In the genomic region with DNA sequence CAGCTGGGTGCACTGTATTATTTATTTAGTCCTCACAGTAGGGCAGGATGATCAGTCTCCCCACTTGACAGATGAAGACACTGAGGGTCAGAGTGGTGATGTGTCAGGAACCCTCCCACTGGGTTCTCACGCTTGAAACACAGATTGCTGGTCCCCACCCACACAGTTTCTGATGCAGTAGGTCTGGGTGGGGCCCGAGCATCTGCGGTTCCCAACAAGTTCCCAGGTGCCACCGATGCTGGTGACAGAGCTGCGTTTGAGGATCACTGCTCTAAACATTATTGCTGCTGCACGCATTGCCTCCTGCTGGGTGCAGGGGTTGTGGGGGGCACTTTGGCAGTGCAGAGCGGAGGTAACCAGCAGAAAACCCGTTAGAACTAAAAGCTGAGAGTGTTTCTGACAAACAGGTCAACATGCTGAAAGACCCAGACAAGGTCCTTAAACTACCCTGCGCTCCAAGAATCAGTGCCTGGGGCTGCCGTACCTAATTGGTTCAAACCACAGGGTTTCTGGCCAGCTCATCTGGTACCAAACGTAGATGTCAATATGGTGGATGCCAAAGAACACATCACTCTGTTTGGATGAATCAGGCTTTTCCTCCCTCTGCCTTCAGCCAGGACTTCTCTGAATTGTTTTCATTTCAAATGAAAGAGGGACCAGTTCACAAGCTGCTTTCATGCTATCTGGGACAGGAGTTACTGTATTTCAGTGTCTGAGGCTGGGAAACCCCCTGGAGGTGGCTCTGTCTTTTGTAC, we compare ENCODE assay signal across 8 cellular contexts.
DNase-seq lines count a peak whose midpoint lies in the region; ATAC-seq and TF ChIP-seq lines count a peak whose summit lies in the region.

No MANE protein-coding gene starts in this region.

- peak; percentile 77 for ATAC-seq in GM18511 (IDR thresholded peaks at IDR 0.05; ENCODE audit: unreplicated experiment)
- peak; percentile 18 for ATAC-seq in mucosa of descending colon

- no peak overlapping the region for H3K4me3 ChIP-seq in mucosa of descending colon
- no peak overlapping the region for H3K4me3 ChIP-seq in spleen

- TF ChIP-seq CTCF in mucosa of descending colon (IDR thresholded peaks at IDR 0.05): no peak
- TF ChIP-seq CTCF in spleen (IDR thresholded peaks at IDR 0.05 in 8 of 11, conservative IDR thresholded peaks at IDR 0.05 in 3 of 11): no peak

- peak; percentile 4 to 45 for DNase-seq in NCI-H446 (lab: John Stamatoyannopoulos, UW)
- DNase-seq in activated gamma-delta T cell treated with anti-CD3 and anti-CD28 coated beads, Interleukin-2, amount 50 U/mL, for 16 hours (ENCODE audit: low read depth): peak; percentile 14
- DNase-seq in mucosa of descending colon: peak in 1 of 3 donors; percentile 65
- DNase-seq in stromal cell of bone marrow (ENCODE audit: low read depth): peak; percentile 94
- DNase-seq in NCI-H1048 (lab: John Stamatoyannopoulos, UW): no peak
- DNase-seq in spleen: no peak
- no peak for DNase-seq in mucosa of gallbladder (ENCODE audit: low spot score)

- intact Hi-C loops in mucosa of descending colon (cut with DNase I, micrococcal nuclease) (loop anchor here in 1 of 2 donors (10.0 kb wide), 1 partner anchor 141 kb away; a partner anchor contains a TSS), spleen (cut with DNase I; ENCODE audit: low total_unique reads) (no loop called here)

- H3K9me3 ChIP-seq in mucosa of descending colon: no peaks in the 10 kb centered on the region
- H3K9me3 ChIP-seq in spleen: no peaks in the 10 kb centered on the region

- 57 to 82% (median 77%) methylated on average over 9 to 11 of the region's 11 CpGs for WGBS in spleen, 5 donors

- H3K36me3 ChIP-seq in mucosa of descending colon (ENCODE audit: low read depth) (no peaks in the 10 kb centered on the region), spleen (peaks cover 0 to 65% (median 8%) of the 10 kb centered on the region in 6 donors)

- H3K4me1 ChIP-seq in mucosa of descending colon (ENCODE audit: low read depth): peaks cover 29% of the 10 kb centered on the region
- H3K4me1 ChIP-seq in spleen: peaks cover 3 to 91% (median 37%) of the 10 kb centered on the region in 6 donors

- H3K27ac ChIP-seq in spleen: peak overlapping the region in 3 of 8 donors; percentile 4 to 46 (median 7)

- TF ChIP-seq POLR2A in spleen (IDR thresholded peaks at IDR 0.05): no peak

- no peaks in the 10 kb centered on the region for H3K27me3 ChIP-seq in spleen (replicated peaks in 1 of 7)

Comparison
In these comparisons a context has a peak if more than half of its experiments do, and no peak if none do; other contexts are left out.
1. DNase-seq: peak in NCI-H446 (2 of 2), activated gamma-delta T cell treated with anti-CD3 and anti-CD28 coated beads, Interleukin-2, amount 50 U/mL, for 16 hours (single experiment) and stromal cell of bone marrow (single experiment); none in NCI-H1048 (single experiment), spleen (single experiment) and mucosa of gallbladder (single experiment).